In genomic region chr19:42279902-42280760, GRCh38 we compare ENCODE assay signal across 8 cellular contexts. TPM values are rescaled to one million over a fixed set of nuclear protein-coding genes. Genes with fewer than 3 reads are reported as not detected.
DNase-seq lines count a peak whose midpoint lies in the region; ATAC-seq and TF ChIP-seq lines count a peak whose summit lies in the region.

No MANE protein-coding gene starts in this region.

- H3K36me3 ChIP-seq in right lobe of liver: no peaks in the 10 kb centered on the region

- ATAC-seq in HG03159 (IDR thresholded peaks at IDR 0.05; ENCODE audit: unreplicated experiment): peak; percentile 30
- ATAC-seq in right lobe of liver: peak; percentile 46 to 64 (median 56)
- ATAC-seq in GM21515 (IDR thresholded peaks at IDR 0.05; ENCODE audit: unreplicated experiment): no peak

- peak; percentile 55 for TF ChIP-seq POLR2A in right lobe of liver (IDR thresholded peaks at IDR 0.05)

- H3K4me3 ChIP-seq in right lobe of liver: peak overlapping the region; percentile 73 to 82 (median 76)

- peak overlapping the region; percentile 66 to 87 (median 78) for H3K27ac ChIP-seq in right lobe of liver

- DNase-seq in GM13977 (ENCODE audit: low spot score) (peak; percentile 97), NCI-H460 (ENCODE audit: extremely low read depth, low read depth) (peak; percentile 68), dermis blood vessel endothelial cell (peak; percentile 91), right lobe of liver (peak; percentile 89 to 91 (median 90))
- DNase-seq in activated CD4-positive, alpha-beta T cell treated with anti-CD3 and anti-CD28 coated beads, Interleukin-2, amount 50 U/mL, for 24 hours (ENCODE audit: low read depth in 1 of 2, low spot score in 1 of 2): peak; percentile 72 to 83
- peak; percentile 87 for DNase-seq in stimulated activated CD4-positive, alpha-beta T cell treated with anti-CD3 and anti-CD28 coated beads, Interleukin-4, amount 100 ng/mL, for 24 hours

- H3K9me3 ChIP-seq in right lobe of liver: no peaks in the 10 kb centered on the region

- H3K27me3 ChIP-seq in right lobe of liver: no peaks in the 10 kb centered on the region

- in situ Hi-C loops in GM13977 (cut with MboI; ENCODE audit: low pct_unique_long_range_greater_than_20kb, low sequenced_read_pairs, unreplicated experiment): loop anchor here (25.0 kb wide), 1 partner anchor 168 kb away; no protein-coding TSS in a partner anchor

- TF ChIP-seq CTCF in GM13977 (IDR thresholded peaks at IDR 0.05; ENCODE audit: extremely low read depth, insufficient read depth, missing control alignments) (peak; percentile 97), right lobe of liver (IDR thresholded peaks at IDR 0.05) (peak; percentile 86 to 94 (median 89))

- 0% methylated on average over 23 of the region's 84 CpGs for WGBS in right lobe of liver (ENCODE audit: insufficient coverage, low coverage, low lambda C conversion rate, missing lambda C conversion rate)

- peaks cover 0 to 50% (median 19%) of the 10 kb centered on the region in 4 donors for H3K4me1 ChIP-seq in right lobe of liver

- intact Hi-C loops in right lobe of liver (cut with DNase I): no loop called here

RNA-seq across cellular contexts. Expression of gene CIC, which starts 11.1 kb away (rescaled TPM):
- 7.7 and 9.1 TPM in 2 replicates for total RNA-seq in NCI-H460 (2014; rRNA removed; shearing (Covaris generic))
- polyA plus RNA-seq in NCI-H460 (2014; cell fraction: nucleus; rRNA removed): 10.1 and 10.5 TPM in 2 replicates
- 20.6 and 39.7 TPM in 2 replicates for total RNA-seq in dermis blood vessel endothelial cell
- 10 to 100 TPM; 19.9 to 53.6 (median 35.2) TPM for total RNA-seq in right lobe of liver

RNA-seq across cellular contexts. Expression of gene PRR19, which starts 21.8 kb away (rescaled TPM):
- 0.35 TPM in 1 of 2 replicates, not detected in the other for total RNA-seq in NCI-H460 (2014; rRNA removed; shearing (Covaris generic))
- polyA plus RNA-seq in NCI-H460 (2014; cell fraction: nucleus; rRNA removed): not detected in 2 replicates
- total RNA-seq in dermis blood vessel endothelial cell (0.84 and 1.2 TPM in 2 replicates), right lobe of liver (under 1 TPM; 0.18 to 0.74 (median 0.21) TPM)

RNA-seq across cellular contexts. Expression of gene PAFAH1B3, which starts 22.3 kb away (rescaled TPM):
- 17.4 and 22.4 TPM in 2 replicates for total RNA-seq in NCI-H460 (2014; rRNA removed; shearing (Covaris generic))
- polyA plus RNA-seq in NCI-H460 (2014; cell fraction: nucleus; rRNA removed): 32.8 and 38.1 TPM in 2 replicates
- 38.5 and 40.2 TPM in 2 replicates for total RNA-seq in dermis blood vessel endothelial cell
- total RNA-seq in right lobe of liver: 10 to 100 TPM in 1 of 6 experiments, 1 to 10 TPM in 5; 1.6 to 10.6 (median 5.0) TPM

RNA-seq across cellular contexts. Expression of gene ERF, which starts 25.2 kb away (rescaled TPM):
- total RNA-seq in NCI-H460 (2014; rRNA removed; shearing (Covaris generic)): 16.1 and 17.1 TPM in 2 replicates
- polyA plus RNA-seq in NCI-H460 (2014; cell fraction: nucleus; rRNA removed): 66.5 and 87.5 TPM in 2 replicates
- total RNA-seq in dermis blood vessel endothelial cell (32.7 and 42.4 TPM in 2 replicates), right lobe of liver (10 to 100 TPM; 15.4 to 35.7 (median 30.5) TPM)

RNA-seq across cellular contexts. Expression of gene TMEM145, which starts 33.0 kb away (rescaled TPM):
- 0.17 TPM in 1 of 2 replicates, not detected in the other for total RNA-seq in NCI-H460 (2014; rRNA removed; shearing (Covaris generic))
- polyA plus RNA-seq in NCI-H460 (2014; cell fraction: nucleus; rRNA removed): 0.11 and 0.18 TPM in 2 replicates
- total RNA-seq in dermis blood vessel endothelial cell: 0.09 TPM in 1 of 2 replicates, not detected in the other
- total RNA-seq in right lobe of liver: under 1 TPM in 3 of 6 experiments, not detected in 3; 0.10 to 0.16 (median 0.12) TPM
